In genomic region chr12:83143937-83144336, GRCh38 we compare ENCODE assay signal across 25 cellular contexts.
"Had no signal": no experiment of that assay in that cellular context is flagged by ENCODE, and none has a peak within 500 bp of the region (broad histone marks: within the 10 kb centered on the region; RNA-seq: fewer than 3 reads in every experiment).

No MANE protein-coding gene starts in this region.

- FAIRE-seq: TTC549 had no signal

- ATAC-seq: activated CD4-positive, CD25-positive, alpha-beta regulatory T cell treated with anti-CD3 and anti-CD28 coated beads, Interleukin-2, amount 50 U/mL, for 24 hours; gastrocnemius medialis; naive thymus-derived CD4-positive, alpha-beta T cell; stimulated activated memory B cell treated with anti-CD40 and anti-IgM and Interleukin-4, amounts not matched to agents 10 μg/mL and 1 μg/mL and 100 μg/mL, for 72 hours had no signal

- DNase-seq: activated CD4-positive, alpha-beta T cell treated with anti-CD3 and anti-CD28 coated beads for 48 hours; activated CD4-positive, alpha-beta T cell treated with anti-CD3 and anti-CD28 coated beads, Interleukin-2, amount 50 U/mL, for 48 hours; activated CD8-positive, alpha-beta memory T cell treated with anti-CD3 and anti-CD28 coated beads for 24 hours; activated effector memory CD4-positive, alpha-beta T cell treated with Interleukin-2 at 50 U/mL for 16 hours; activated naive CD4-positive, alpha-beta T cell treated with Interleukin-2 at 50 U/mL for 16 hours; aorta; cerebellar nuclear complex; colonic mucosa; effector memory CD4-positive, alpha-beta T cell; erythroblast; gastrocnemius medialis; glutamatergic neuron; midbrain; naive thymus-derived CD4-positive, alpha-beta T cell; ovary; stimulated activated CD4-positive, alpha-beta T cell treated with anti-CD3 and anti-CD28 coated beads, Interleukin-1b, Interleukin-23, amount 100 ng/mL, for 48 hours; stimulated activated CD4-positive, alpha-beta T cell treated with anti-CD3 and anti-CD28 coated beads, Interleukin-4, amount 100 ng/mL, for 4 hours; stimulated activated CD8-positive, alpha-beta memory T cell treated with anti-CD3 and anti-CD28 coated beads, Interleukin-4, amount 100 ng/mL, for 48 hours; stomach; T-helper 9 cell; thyroid gland; upper lobe of left lung had no signal
